ENCODE assay signal across 30 cellular contexts in genomic region chr1:240217398-240217797, GRCh38.
"Had no signal": no experiment of that assay in that cellular context is flagged by ENCODE, and none has a peak within 500 bp of the region (broad histone marks: within the 10 kb centered on the region; RNA-seq: fewer than 3 reads in every experiment).

No MANE protein-coding gene starts in this region.

- H3K9me3 ChIP-seq: esophagus muscularis mucosa, lower lobe of right lung, right atrium auricular region, stomach, thyroid gland, upper lobe of right lung had no signal

- H3K27ac Mint-ChIP-seq: activated CD4-positive, alpha-beta memory T cell treated with anti-CD3 and anti-CD28 coated beads for 36 hours; activated naive CD4-positive, alpha-beta T cell treated with anti-CD3 and anti-CD28 coated beads for 36 hours; activated naive CD8-positive, alpha-beta T cell treated with anti-CD3 and anti-CD28 coated beads for 36 hours; activated T-helper 1 cell treated with anti-CD3 and anti-CD28 coated beads, Interleukin-12 subunit alpha, Interleukin-12 subunit beta, Interleukin-2, Interleukin-4 antibody, amounts not matched to agents 30 ng/mL and 10 ng/mL and 1 ng/mL, durations not matched to agents 14 hours and 24 hours and 36 hours; endodermal cell; natural killer cell; neural progenitor cell; stimulated activated naive B cell treated with anti-CD40 and anti-IgM and Interleukin-4, amounts not matched to agents 10 μg/mL and 1 μg/mL and 100 μg/mL, for 72 hours had no signal

- H3K36me3 Mint-ChIP-seq: activated CD4-positive, alpha-beta memory T cell treated with anti-CD3 and anti-CD28 coated beads for 36 hours; activated naive CD8-positive, alpha-beta T cell treated with anti-CD3 and anti-CD28 coated beads for 36 hours; natural killer cell; stimulated activated naive B cell treated with anti-CD40 and anti-IgM and Interleukin-4, amounts not matched to agents 10 μg/mL and 1 μg/mL and 100 μg/mL, for 72 hours had no signal

- DNase-seq: activated CD4-positive, alpha-beta memory T cell treated with anti-CD3 and anti-CD28 coated beads for 36 hours; activated CD4-positive, alpha-beta T cell treated with anti-CD3 and anti-CD28 coated beads for 48 hours; activated CD8-positive, alpha-beta memory T cell treated with anti-CD3 and anti-CD28 coated beads, Interleukin-2, amount 50 U/mL, for 4 hours; activated effector memory CD4-positive, alpha-beta T cell treated with anti-CD3 and anti-CD28 coated beads, Interleukin-2, amount 50 U/mL, for 16 hours; activated naive CD4-positive, alpha-beta T cell treated with anti-CD3 and anti-CD28 coated beads for 36 hours; activated naive CD8-positive, alpha-beta T cell treated with anti-CD3 and anti-CD28 coated beads for 36 hours; activated T-cell treated with anti-CD3 and anti-CD28 coated beads, Interleukin-2, amount 50 U/mL, for 1 hour; brain microvascular endothelial cell; caudate nucleus; cortex of kidney; endodermal cell; foreskin keratinocyte; heart right ventricle; kidney glomerular epithelial cell; lower lobe of right lung; mesenchymal stem cell; natural killer cell; occipital lobe; stimulated activated CD4-positive, alpha-beta T cell treated with anti-CD3 and anti-CD28 coated beads, Interleukin-15, amount 100 ng/mL, for 24 hours; stimulated activated CD4-positive, alpha-beta T cell treated with anti-CD3 and anti-CD28 coated beads, Interleukin-2, amount 100 ng/mL, for 24 hours; stimulated activated naive B cell treated with anti-CD40 and anti-IgM and Interleukin-4, amounts not matched to agents 10 μg/mL and 1 μg/mL and 100 μg/mL, for 72 hours; stomach; T-helper 1 cell; thyroid gland; upper lobe of right lung; WERI-Rb-1 had no signal

- H3K27me3 ChIP-seq: brain microvascular endothelial cell, esophagus muscularis mucosa, foreskin keratinocyte, heart right ventricle, neural progenitor cell, right atrium auricular region, stomach, thyroid gland, upper lobe of right lung had no signal

- H3K27ac ChIP-seq: brain microvascular endothelial cell, esophagus muscularis mucosa, foreskin keratinocyte, heart right ventricle, lower lobe of right lung, neural progenitor cell, right atrium auricular region, stomach, thyroid gland, upper lobe of right lung, WERI-Rb-1 had no signal

- H3K4me3 Mint-ChIP-seq: activated CD4-positive, alpha-beta memory T cell treated with anti-CD3 and anti-CD28 coated beads for 36 hours; activated naive CD4-positive, alpha-beta T cell treated with anti-CD3 and anti-CD28 coated beads for 36 hours; activated naive CD8-positive, alpha-beta T cell treated with anti-CD3 and anti-CD28 coated beads for 36 hours; activated T-helper 1 cell treated with anti-CD3 and anti-CD28 coated beads, Interleukin-12 subunit alpha, Interleukin-12 subunit beta, Interleukin-2, Interleukin-4 antibody, amounts not matched to agents 30 ng/mL and 10 ng/mL and 1 ng/mL, durations not matched to agents 14 hours and 24 hours and 36 hours; endodermal cell; natural killer cell; neural progenitor cell; stimulated activated naive B cell treated with anti-CD40 and anti-IgM and Interleukin-4, amounts not matched to agents 10 μg/mL and 1 μg/mL and 100 μg/mL, for 72 hours had no signal

- H3K36me3 ChIP-seq: brain microvascular endothelial cell, esophagus muscularis mucosa, heart right ventricle, lower lobe of right lung, neural progenitor cell, right atrium auricular region, stomach, thyroid gland, upper lobe of right lung had no signal

- H3K4me1 ChIP-seq: esophagus muscularis mucosa, foreskin keratinocyte, heart right ventricle, lower lobe of right lung, neural progenitor cell, right atrium auricular region, stomach, thyroid gland, upper lobe of right lung had no signal

- H3K4me1 Mint-ChIP-seq: activated naive CD8-positive, alpha-beta T cell treated with anti-CD3 and anti-CD28 coated beads for 36 hours; endodermal cell; natural killer cell; neural progenitor cell; stimulated activated naive B cell treated with anti-CD40 and anti-IgM and Interleukin-4, amounts not matched to agents 10 μg/mL and 1 μg/mL and 100 μg/mL, for 72 hours had no signal

- H3K4me3 ChIP-seq: esophagus muscularis mucosa, heart right ventricle, lower lobe of right lung, neural progenitor cell, right atrium auricular region, stomach, thyroid gland, upper lobe of right lung had no signal

- H3K27me3 Mint-ChIP-seq: activated CD4-positive, alpha-beta memory T cell treated with anti-CD3 and anti-CD28 coated beads for 36 hours; activated naive CD8-positive, alpha-beta T cell treated with anti-CD3 and anti-CD28 coated beads for 36 hours; stimulated activated naive B cell treated with anti-CD40 and anti-IgM and Interleukin-4, amounts not matched to agents 10 μg/mL and 1 μg/mL and 100 μg/mL, for 72 hours had no signal

- H3K9me3 Mint-ChIP-seq: activated T-helper 1 cell treated with anti-CD3 and anti-CD28 coated beads, Interleukin-12 subunit alpha, Interleukin-12 subunit beta, Interleukin-2, Interleukin-4 antibody, amounts not matched to agents 30 ng/mL and 10 ng/mL and 1 ng/mL, durations not matched to agents 14 hours and 24 hours and 36 hours; natural killer cell had no signal
